Comparison of ENCODE assay signal across 8 cellular contexts in the genomic region with DNA sequence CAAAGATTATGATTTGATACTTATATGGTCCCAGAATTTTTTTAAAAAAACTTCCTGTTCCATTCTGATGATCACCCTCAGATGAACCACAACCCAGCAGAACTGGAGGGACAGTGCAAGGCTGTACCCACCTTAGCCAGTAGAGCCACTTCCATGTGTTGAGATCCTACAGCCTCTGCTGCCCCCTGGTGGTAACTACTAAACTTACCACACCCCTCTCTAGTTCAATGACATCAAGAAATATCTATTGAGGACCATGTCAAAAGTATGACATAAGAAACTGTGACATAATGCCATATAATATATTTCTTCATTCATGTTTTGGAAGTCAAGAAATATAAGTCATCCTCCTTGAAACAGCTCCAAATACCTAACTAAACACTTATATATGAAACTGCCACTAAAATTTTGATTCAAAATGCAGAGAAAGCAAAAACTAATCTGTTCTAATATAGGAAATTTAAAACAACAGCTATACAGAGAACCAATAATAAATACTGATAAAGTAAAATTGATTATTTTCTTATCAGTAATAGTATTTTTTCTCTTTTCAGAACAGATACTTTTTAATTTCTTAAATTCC.
A peak's percentile ranks its signal among the peaks of the same experiment; 100 is the strongest.
DNase-seq lines count a peak whose midpoint lies in the region; ATAC-seq, FAIRE-seq and TF ChIP-seq lines count a peak whose summit lies in the region.

No MANE protein-coding gene starts in this region.

- ATAC-seq in pancreas (peak; percentile 88 to 99 (median 98)), upper lobe of left lung (ENCODE audit: low FRiP score in 2 of 2) (peak; percentile 93 to 97)

- no peaks in the 10 kb centered on the region for H3K9me3 ChIP-seq in pancreas
- H3K9me3 ChIP-seq in upper lobe of left lung, result no peaks in the 10 kb centered on the region

- H3K27ac ChIP-seq in pancreas (no peak overlapping the region), upper lobe of left lung (peak overlapping the region in 1 of 4 donors; percentile 51)

- DNase-seq in GM06990 (ENCODE audit: extremely low read depth, insufficient read length) (peak; percentile 25), H54 (ENCODE audit: insufficient read length, low spot score) (peak; percentile 21), SIG-M5 treated with dmso at 0.1 percent for 504 hours (lab: John Stamatoyannopoulos, UW; ENCODE audit: unreplicated experiment) (peak; percentile 81), germinal center (ENCODE audit: low spot score) (peak; percentile 42), pancreas (peak in 5 of 6 donors; percentile 54 to 81 (median 57)), upper lobe of left lung (peak in 1 of 2 donors; percentile 73)
- peak; percentile 83 for DNase-seq in activated effector memory CD4-positive, alpha-beta T cell treated with anti-CD3 and anti-CD28 coated beads, Interleukin-2, amount 50 U/mL, for 16 hours

- FAIRE-seq in H54 (lab: Jason Lieb, UNC) (peak; percentile 86), pancreas (lab: Jason Lieb, UNC) (peak; percentile 75)

- H3K36me3 ChIP-seq in GM06990 (ENCODE audit: control insufficient read depth, insufficient read depth, low read length) (no peaks in the 10 kb centered on the region), pancreas (no peaks in the 10 kb centered on the region), upper lobe of left lung (no peaks in the 10 kb centered on the region)

- TF ChIP-seq EP300 in upper lobe of left lung (IDR thresholded peaks at IDR 0.05), result no peak

- TF ChIP-seq CTCF in GM06990 (IDR thresholded peaks at IDR 0.05; ENCODE audit: insufficient read depth, low read length, poor library complexity, severe bottlenecking) (peak; percentile 73), LNCAP (IDR thresholded peaks at IDR 0.05) (peak; percentile 65), pancreas (IDR thresholded peaks at IDR 0.05) (peak; percentile 74 to 89 (median 82)), upper lobe of left lung (IDR thresholded peaks at IDR 0.05) (peak; percentile 78 to 92 (median 88))

- no peak for TF ChIP-seq POLR2A in H54 (IDR thresholded peaks at IDR 0.05; ENCODE audit: low read depth, low read length)
- TF ChIP-seq POLR2A in upper lobe of left lung (IDR thresholded peaks at IDR 0.05), result no peak

- H3K4me3 ChIP-seq in GM06990 (replicated peaks; ENCODE audit: low read depth, low read length) (no peak overlapping the region), pancreas (no peak overlapping the region), upper lobe of left lung (no peak overlapping the region)

- H3K4me1 ChIP-seq in pancreas (no peaks in the 10 kb centered on the region), upper lobe of left lung (peaks cover 0 to 4% (median 0%) of the 10 kb centered on the region in 4 donors)

- intact Hi-C loops in pancreas (cut with DNase I), result loop anchor here in 2 of 3 donors (5.0 to 10.0 kb wide), 3 partner anchors 596 to 781 kb away; no protein-coding TSS in a partner anchor

- no peaks in the 10 kb centered on the region for H3K27me3 ChIP-seq in GM06990 (replicated peaks; ENCODE audit: control insufficient read depth, insufficient read depth, low read length)
- no peaks in the 10 kb centered on the region for H3K27me3 ChIP-seq in pancreas
- no peaks in the 10 kb centered on the region for H3K27me3 ChIP-seq in upper lobe of left lung
